Comparison of ENCODE assay signal across 9 cellular contexts in the genomic region with DNA sequence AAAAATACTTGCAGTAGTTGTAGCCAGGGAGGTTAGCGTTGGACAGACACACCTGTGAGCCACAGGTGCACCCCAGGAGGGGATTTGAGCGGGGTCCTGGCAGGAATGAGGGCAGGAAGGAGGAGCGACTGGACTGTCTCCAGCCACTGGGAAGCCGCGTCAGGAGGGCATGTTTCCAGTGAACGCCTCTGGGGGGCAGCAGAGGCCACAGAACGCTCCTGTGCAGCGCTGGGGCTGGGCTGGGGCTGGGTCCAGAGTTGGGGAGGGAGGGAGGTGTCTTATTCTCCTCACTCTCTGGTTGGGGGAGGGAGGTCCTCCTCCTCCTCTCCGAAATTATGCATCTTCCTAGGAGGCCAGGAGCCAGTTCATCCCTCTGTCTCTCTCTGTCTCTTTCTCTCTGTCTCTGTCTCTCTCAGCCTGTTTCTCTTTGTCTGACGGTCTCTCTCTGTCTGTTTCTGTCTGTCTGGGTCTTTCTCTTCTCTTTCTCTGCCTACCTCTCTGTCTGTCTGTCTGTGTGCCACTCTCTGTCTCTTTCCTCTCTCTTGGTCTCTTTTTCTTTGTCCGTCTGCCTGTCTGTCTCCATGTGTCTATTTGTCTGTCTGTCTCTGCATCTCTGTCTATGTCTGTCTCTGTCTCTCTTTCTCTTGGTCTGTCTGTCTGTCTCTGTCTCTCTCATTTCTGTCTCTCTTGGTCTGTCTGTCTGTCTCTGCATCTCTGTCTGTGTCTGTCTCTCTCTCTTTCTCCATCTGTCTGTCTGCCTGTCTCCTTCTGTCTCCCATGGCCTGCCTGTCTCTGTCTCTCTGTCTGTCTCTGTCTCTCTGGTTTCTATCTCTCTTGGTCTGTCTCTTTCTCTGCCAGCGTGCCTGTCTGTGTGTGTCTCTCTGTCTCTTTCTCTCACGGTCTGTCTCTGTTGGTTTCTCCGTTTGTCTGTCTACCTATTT. TPM values are rescaled to one million over a fixed set of nuclear protein-coding genes. Genes with fewer than 3 reads are reported as not detected.
DNase-seq lines count a peak whose midpoint lies in the region; ATAC-seq, FAIRE-seq and TF ChIP-seq lines count a peak whose summit lies in the region.
"Had no signal": no experiment of that assay in that cellular context is flagged by ENCODE, and none has a peak within 500 bp of the region (broad histone marks: within the 10 kb centered on the region; RNA-seq: fewer than 3 reads in every experiment).

No MANE protein-coding gene starts in this region.

- FAIRE-seq in endothelial cell of umbilical vein (lab: Jason Lieb, UNC) = peak; percentile 99
- FAIRE-seq: endometrium had no signal

- CTCF ChIA-PET in endothelial cell of umbilical vein (lab: Charles Lee) = interaction anchor here (0.6 to 2.5 kb wide), 23 partner anchors 9 to 889 kb away, joined by 3 to 32 read pairs (median 4); partner anchors contain the start of gene EIF3B

- no peak overlapping the region for H3K4me3 ChIP-seq in endothelial cell of umbilical vein (replicated peaks in 1 of 3; ENCODE audit: insufficient read depth in 1 of 3, low read depth in 1 of 3, low read length in 3 of 3)

- ATAC-seq in HG03175 (IDR thresholded peaks at IDR 0.05; ENCODE audit: unreplicated experiment) = peak; percentile 63
- no peak for ATAC-seq in HG02938 (IDR thresholded peaks at IDR 0.05; ENCODE audit: unreplicated experiment)

- BruUV-seq in endothelial cell of umbilical vein (replicated peaks; lab: Mats Ljungman, UMichigan) = no TSS peak

- no peak overlapping the region for H3K9ac ChIP-seq in endothelial cell of umbilical vein (replicated peaks; ENCODE audit: extremely low read depth, insufficient read depth, low read length)

- H3K36me3 ChIP-seq in endothelial cell of umbilical vein (ENCODE audit: control insufficient read depth in 2 of 2, extremely low read depth in 1 of 2, insufficient read depth in 2 of 2, low read length in 2 of 2) = no peaks in the 10 kb centered on the region

- H3K27ac ChIP-seq in endothelial cell of umbilical vein (ENCODE audit: insufficient read depth, low read depth, low read length) = no peak overlapping the region

- intact Hi-C loops in endothelial cell of umbilical vein (cut with micrococcal nuclease) = loop anchor here (1.0 to 10.0 kb wide), 5 partner anchors 14 to 890 kb away; no protein-coding TSS in a partner anchor

- no peak overlapping the region for H3K4me2 ChIP-seq in endothelial cell of umbilical vein (ENCODE audit: insufficient read depth, low read length)

- dilution Hi-C loops in endothelial cell of umbilical vein (cut with MboI; ENCODE audit: extremely low pct_ligation_motif_present, low sequenced_read_pairs) = no loop called here

- POLR2A ChIA-PET in endothelial cell of umbilical vein (lab: Charles Lee) = no interaction called here

- TF ChIP-seq CTCF in endothelial cell of umbilical vein (IDR thresholded peaks at IDR 0.05; ENCODE audit: extremely low read depth in 1 of 2, insufficient read depth in 1 of 2, low read depth in 1 of 2, low read length in 2 of 2) = peak; percentile 67 to 93

- no peaks in the 10 kb centered on the region for H4K20me1 ChIP-seq in endothelial cell of umbilical vein (replicated peaks; ENCODE audit: control insufficient read depth, extremely low read depth, insufficient read depth, low read length)

- no peaks in the 10 kb centered on the region for H3K27me3 ChIP-seq in endothelial cell of umbilical vein (ENCODE audit: control insufficient read depth in 2 of 2, insufficient read depth in 2 of 2, low read length in 2 of 2)

- no peaks in the 10 kb centered on the region for H3K4me1 ChIP-seq in endothelial cell of umbilical vein (ENCODE audit: control insufficient read depth, extremely low read depth, insufficient read depth, low read length)

- DNase-seq in EH (ENCODE audit: low read depth) (peak; percentile 67), NOMO-1 treated with DMSO at 0.1 percent for 48 hours (lab: John Stamatoyannopoulos, UW; ENCODE audit: unreplicated experiment) (peak; percentile 46), endothelial cell of umbilical vein (ENCODE audit: low read depth, low spot score) (peak; percentile 50), myocyte (ENCODE audit: low read depth) (peak; percentile 74)
- DNase-seq in activated CD8-positive, alpha-beta memory T cell treated with anti-CD3 and anti-CD28 coated beads, Interleukin-2, amount 50 U/mL, for 24 hours (ENCODE audit: extremely low read depth) = peak; percentile 40
- DNase-seq in stimulated activated CD8-positive, alpha-beta memory T cell treated with anti-CD3 and anti-CD28 coated beads, Interleukin-7, amount 100 ng/mL, for 4 hours (ENCODE audit: low read depth in 2 of 2) = peak; percentile 38 to 48

- no peaks in the 10 kb centered on the region for H3K79me2 ChIP-seq in endothelial cell of umbilical vein (ENCODE audit: control insufficient read depth, insufficient read depth, low read length)

- no peak overlapping the region for H2AFZ ChIP-seq in endothelial cell of umbilical vein (ENCODE audit: low read depth, low read length)

- no peaks in the 10 kb centered on the region for H3K9me1 ChIP-seq in endothelial cell of umbilical vein (replicated peaks; ENCODE audit: control insufficient read depth, extremely low read depth, insufficient read depth, low read length)

- no peak for TF ChIP-seq POLR2A in endothelial cell of umbilical vein (IDR thresholded peaks at IDR 0.05; ENCODE audit: low read depth, low read length)

- H3K9me3 ChIP-seq in endothelial cell of umbilical vein (replicated peaks; ENCODE audit: control insufficient read depth, insufficient read depth, low read length) = no peaks in the 10 kb centered on the region

TF ChIP-seq in endothelial cell of umbilical vein, 7 proteins besides CTCF, POLR2A, EP300 and RAD21:
- TF ChIP-seq JUN (IDR thresholded peaks at IDR 0.05; ENCODE audit: borderline replicate concordance, insufficient read depth, insufficient read length, low read depth) (no peak), MYC (IDR thresholded peaks at IDR 0.05; ENCODE audit: low read depth, low read length) (no peak), POLR2AphosphoS5 (IDR thresholded peaks at IDR 0.05; ENCODE audit: insufficient read depth, low read depth, low read length) (no peak), FOS (IDR thresholded peaks at IDR 0.05; ENCODE audit: borderline replicate concordance, insufficient read depth, low read length) (no peak), GATA2 (IDR thresholded peaks at IDR 0.05; ENCODE audit: insufficient read depth, insufficient read length, low read depth, low read length) (no peak), EZH2 (IDR thresholded peaks at IDR 0.05; ENCODE audit: borderline replicate concordance, low read depth, low read length, severe bottlenecking) (no peak)
- TF ChIP-seq, protein P1, sequence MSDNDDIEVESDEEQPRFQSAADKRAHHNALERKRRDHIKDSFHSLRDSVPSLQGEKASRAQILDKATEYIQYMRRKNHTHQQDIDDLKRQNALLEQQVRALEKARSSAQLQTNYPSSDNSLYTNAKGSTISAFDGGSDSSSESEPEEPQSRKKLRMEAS (IDR thresholded peaks at IDR 0.05; ENCODE audit: insufficient read depth, insufficient read length) = no peak

RNA-seq across cellular contexts. Expression of gene PSMG3, which starts 9.9 kb away (rescaled TPM):
- 25.5 and 28.4 TPM in 2 replicates for total RNA-seq in endothelial cell of umbilical vein
- 40.4 and 49.7 TPM in 2 replicates for polyA plus RNA-seq in endothelial cell of umbilical vein
- polyA plus RNA-seq in endothelial cell of umbilical vein (2011; cell fraction: cytosol; rRNA removed) = 48.3 and 57.1 TPM in 2 replicates
- polyA plus RNA-seq in endothelial cell of umbilical vein (2011; cell fraction: nucleus; rRNA removed) = 29.1 and 31.2 TPM in 2 replicates
- polyA plus RNA-seq in endothelial cell of umbilical vein (2012) = 18.9 and 27.6 TPM in 2 replicates
- polyA minus RNA-seq in endothelial cell of umbilical vein = 11.4 and 14.3 TPM in 2 replicates
- 39.1 TPM for polyA minus RNA-seq in endothelial cell of umbilical vein (2011; cell fraction: cytosol; rRNA and poly(A)+ RNA removed)
- polyA minus RNA-seq in endothelial cell of umbilical vein (2011; cell fraction: nucleus; rRNA and poly(A)+ RNA removed) = 4.4 and 6.7 TPM in 2 replicates
- total RNA-seq in myocyte = 47.1 and 54.1 TPM in 2 replicates
- 50.1 TPM for polyA plus RNA-seq in myocyte (2012)

RNA-seq across cellular contexts. Expression of gene TMEM184A, which starts 23.7 kb away (rescaled TPM):
- total RNA-seq in endothelial cell of umbilical vein (not detected in 2 replicates), myocyte (0.32 and 2.8 TPM in 2 replicates)
- polyA plus RNA-seq in endothelial cell of umbilical vein = 0.41 and 0.48 TPM in 2 replicates
- polyA plus RNA-seq in endothelial cell of umbilical vein (2011; cell fraction: cytosol; rRNA removed) = 0.07 and 0.22 TPM in 2 replicates
- polyA plus RNA-seq in endothelial cell of umbilical vein (2011; cell fraction: nucleus; rRNA removed) = 0.25 and 0.66 TPM in 2 replicates
- polyA plus RNA-seq in endothelial cell of umbilical vein (2012) = 0.07 TPM in 2 replicates
- 0.15 TPM in 1 of 2 replicates, not detected in the other for polyA minus RNA-seq in endothelial cell of umbilical vein
- polyA minus RNA-seq in endothelial cell of umbilical vein (2011; cell fraction: cytosol; rRNA and poly(A)+ RNA removed) = 21.1 TPM
- 0.48 and 0.91 TPM in 2 replicates for polyA minus RNA-seq in endothelial cell of umbilical vein (2011; cell fraction: nucleus; rRNA and poly(A)+ RNA removed)
- polyA plus RNA-seq in myocyte (2012) = 0.33 TPM

RNA-seq across cellular contexts. Expression of gene MAFK, which starts 49.2 kb away (rescaled TPM):
- total RNA-seq in endothelial cell of umbilical vein (39.4 and 66.9 TPM in 2 replicates), myocyte (28.4 and 40.6 TPM in 2 replicates)
- polyA plus RNA-seq in endothelial cell of umbilical vein = 22.2 and 23.3 TPM in 2 replicates
- polyA plus RNA-seq in endothelial cell of umbilical vein (2011; cell fraction: cytosol; rRNA removed) = 10.8 and 13.7 TPM in 2 replicates
- 167 and 174 TPM in 2 replicates for polyA plus RNA-seq in endothelial cell of umbilical vein (2011; cell fraction: nucleus; rRNA removed)
- polyA plus RNA-seq in endothelial cell of umbilical vein (2012) = 16.7 and 23.2 TPM in 2 replicates
- 13.0 and 16.2 TPM in 2 replicates for polyA minus RNA-seq in endothelial cell of umbilical vein
- 27.5 TPM for polyA minus RNA-seq in endothelial cell of umbilical vein (2011; cell fraction: cytosol; rRNA and poly(A)+ RNA removed)
- polyA minus RNA-seq in endothelial cell of umbilical vein (2011; cell fraction: nucleus; rRNA and poly(A)+ RNA removed) = 25.4 and 68.6 TPM in 2 replicates
- polyA plus RNA-seq in myocyte (2012) = 30.1 TPM
